Comparison of ENCODE assay signal across 14 cellular contexts in the genomic region with DNA sequence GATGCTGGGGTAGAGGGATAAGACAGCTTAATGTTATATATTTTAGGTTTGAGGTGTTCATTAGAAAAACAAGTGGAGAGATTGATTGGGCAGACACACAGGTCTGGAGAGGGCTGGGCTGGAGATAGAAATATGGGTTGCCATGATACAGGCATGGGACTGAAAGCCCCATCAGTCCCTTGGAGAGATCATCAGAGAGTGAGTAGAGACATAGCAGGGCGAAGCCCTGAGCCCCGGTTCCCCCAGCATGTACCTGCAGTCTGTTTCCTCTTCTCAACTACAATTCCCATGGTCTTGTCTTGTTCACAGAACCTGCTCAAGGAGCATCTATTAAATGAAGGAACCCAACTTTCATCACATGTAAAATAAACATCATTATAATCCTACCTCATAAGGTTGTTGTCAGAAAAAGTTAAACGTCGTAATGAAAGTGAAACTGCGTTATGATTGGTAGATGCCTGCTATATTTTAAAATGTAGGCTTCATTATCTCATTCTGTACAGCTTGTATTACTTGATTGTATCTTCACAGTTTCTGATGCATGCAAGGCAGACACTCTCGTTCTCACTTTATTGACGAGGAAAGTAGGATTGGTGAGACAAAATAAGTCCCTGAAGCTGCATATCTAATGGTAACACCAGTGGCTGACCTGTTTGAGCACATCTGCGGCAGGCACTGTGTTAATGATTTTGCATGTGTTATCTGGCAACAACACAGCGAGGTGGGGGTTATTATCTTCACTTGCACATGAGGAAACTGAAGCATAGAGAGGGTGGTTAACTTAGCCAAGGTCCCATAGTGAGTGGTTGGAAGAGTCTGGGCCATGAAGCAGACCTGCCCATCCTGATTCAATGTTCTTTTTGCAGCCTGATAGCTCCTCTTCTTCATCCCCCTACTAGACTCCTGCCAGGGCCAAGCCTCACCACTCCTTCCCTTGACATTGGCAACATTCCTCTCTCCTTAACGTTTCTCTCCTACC.
A peak's percentile ranks its signal among the peaks of the same experiment; 100 is the strongest.
DNase-seq lines count a peak whose midpoint lies in the region; ATAC-seq, FAIRE-seq and TF ChIP-seq lines count a peak whose summit lies in the region.
"Had no signal": no experiment of that assay in that cellular context is flagged by ENCODE, and none has a peak within 500 bp of the region (broad histone marks: within the 10 kb centered on the region; RNA-seq: fewer than 3 reads in every experiment).

No MANE protein-coding gene starts in this region.

- intact Hi-C loops in HepG2 (cut with micrococcal nuclease; ENCODE audit: unreplicated experiment) (loop anchor here (1.0 to 5.0 kb wide), 3 partner anchors 209 to 1274 kb away; no protein-coding TSS in a partner anchor), right lobe of liver (cut with DNase I) (loop anchor here (5.0 to 10.0 kb wide), 3 partner anchors 192 to 609 kb away; no protein-coding TSS in a partner anchor)

- no peak for TF ChIP-seq RAD21 in HepG2 (CRISPR knock-in tag; IDR thresholded peaks at IDR 0.05)

- H3K27me3 Mint-ChIP-seq in activated CD4-positive, alpha-beta T cell treated with anti-CD3 and anti-CD28 coated beads, Interleukin-2, amount 10 ng/mL, durations not matched to agents 7 days and 5 days: no peaks in the 10 kb centered on the region

- peak overlapping the region; percentile 63 for H3K4me2 ChIP-seq in HepG2 (ENCODE audit: low read depth, low read length)
- no peak overlapping the region for H3K4me2 ChIP-seq in fibroblast of lung (ENCODE audit: extremely low read depth, insufficient read depth, low read length)

- TF ChIP-seq CTCF in HepG2 (CRISPR knock-in tag; IDR thresholded peaks at IDR 0.05) (no peak), right lobe of liver (IDR thresholded peaks at IDR 0.05) (no peak), fibroblast of lung (conservative IDR thresholded peaks at IDR 0.05 in 1 of 2, IDR thresholded peaks at IDR 0.05 in 1 of 2; ENCODE audit: low read depth in 1 of 2, low read length in 2 of 2) (no peak)

- H3K27me3 ChIP-seq in HepG2 (ENCODE audit: control insufficient read depth in 1 of 2, insufficient read depth in 2 of 2, low read length in 2 of 2): no peaks in the 10 kb centered on the region
- no peaks in the 10 kb centered on the region for H3K27me3 ChIP-seq in right lobe of liver
- no peaks in the 10 kb centered on the region for H3K27me3 ChIP-seq in fibroblast of lung (ENCODE audit: control insufficient read depth, insufficient read depth, low read length)
- H3K27me3 ChIP-seq: ascending aorta had no signal

- H4K20me1 ChIP-seq in HepG2 (ENCODE audit: insufficient read depth, low read length) (no peaks in the 10 kb centered on the region), fibroblast of lung (ENCODE audit: control insufficient read depth, extremely low read depth, insufficient read depth, low read length) (no peaks in the 10 kb centered on the region)

- peak overlapping the region; percentile 94 for H3K27ac Mint-ChIP-seq in activated CD4-positive, alpha-beta T cell treated with anti-CD3 and anti-CD28 coated beads, Interleukin-2, amount 10 ng/mL, durations not matched to agents 7 days and 5 days

- H3K79me2 ChIP-seq in HepG2 (ENCODE audit: insufficient read depth, low read length) (no peaks in the 10 kb centered on the region), fibroblast of lung (ENCODE audit: control insufficient read depth, insufficient read depth, low read length) (no peaks in the 10 kb centered on the region)

- H3K4me3 ChIP-seq in HepG2 (replicated peaks in 1 of 3; ENCODE audit: insufficient read depth in 1 of 3, low read depth in 2 of 3, low read length in 3 of 3) (peak overlapping the region in 1 of 3 experiments; percentile 6; a peak in 1 of 6 replicates), right lobe of liver (no peak overlapping the region), fibroblast of lung (replicated peaks in 1 of 4; ENCODE audit: control extremely low read depth in 1 of 4, insufficient read depth in 1 of 4, low read depth in 3 of 4, low read length in 4 of 4) (no peak overlapping the region)

- CTCF ChIA-PET in HepG2 (lab: Yijun Ruan, JAX; ENCODE audit: low intra/inter-chr PET ratio, low total read pairs): interaction anchor here (0.8 to 2.7 kb wide), 3 partner anchors 552 to 611 kb away, joined by 3 to 35 read pairs (median 17); no protein-coding TSS in a partner anchor
- CTCF ChIA-PET in activated CD4-positive, alpha-beta T cell treated with anti-CD3 and anti-CD28 coated beads, Interleukin-2, amount 10 ng/mL, durations not matched to agents 7 days and 5 days (lab: Charles Lee): interaction anchor here (0.7 to 10.4 kb wide), 20 partner anchors 8 to 637 kb away, joined by 3 to 90 read pairs (median 6); partner anchors contain the start of genes CEP57, FAM76B, SESN3 and SRSF8

- H3K9ac ChIP-seq in HepG2 (ENCODE audit: insufficient read depth, low read depth, low read length) (no peak overlapping the region; the same call in 1 of the 2 replicates), fibroblast of lung (ENCODE audit: insufficient read depth, low read length) (no peak overlapping the region)

- H3K4me1 ChIP-seq in HepG2 (ENCODE audit: insufficient read depth, low read length): peaks cover 31% of the 10 kb centered on the region
- H3K4me1 ChIP-seq in right lobe of liver: peaks cover 0 to 6% (median 0%) of the 10 kb centered on the region in 4 donors
- H3K4me1 ChIP-seq in fibroblast of lung (ENCODE audit: control insufficient read depth, extremely low read depth, insufficient read depth, low read length): peaks cover 4% of the 10 kb centered on the region

- no peaks in the 10 kb centered on the region for H3K36me3 ChIP-seq in HepG2 (replicated peaks in 1 of 2; ENCODE audit: control insufficient read depth in 1 of 2, insufficient read depth in 2 of 2, low read length in 2 of 2)
- H3K36me3 ChIP-seq in right lobe of liver: no peaks in the 10 kb centered on the region
- no peaks in the 10 kb centered on the region for H3K36me3 ChIP-seq in fibroblast of lung (ENCODE audit: control insufficient read depth, insufficient read depth, low read length)
- H3K36me3 ChIP-seq: ascending aorta had no signal

- H3K36me3 Mint-ChIP-seq in activated CD4-positive, alpha-beta T cell treated with anti-CD3 and anti-CD28 coated beads, Interleukin-2, amount 10 ng/mL, durations not matched to agents 7 days and 5 days (ENCODE audit: low read depth): peaks cover under 1% of the 10 kb centered on the region

- POLR2A ChIA-PET in HepG2 (lab: Yijun Ruan, JAX): no interaction called here
- POLR2A ChIA-PET in activated CD4-positive, alpha-beta T cell treated with anti-CD3 and anti-CD28 coated beads, Interleukin-2, amount 10 ng/mL, durations not matched to agents 7 days and 5 days (lab: Charles Lee): interaction anchor here (1.0 kb wide), 1 partner anchor 552 kb away, joined by 3 read pairs; no protein-coding TSS in a partner anchor

- no peaks in the 10 kb centered on the region for H3K9me3 ChIP-seq in HepG2 (ENCODE audit: low read length)
- no peaks in the 10 kb centered on the region for H3K9me3 ChIP-seq in right lobe of liver
- no peaks in the 10 kb centered on the region for H3K9me3 ChIP-seq in fibroblast of lung (ENCODE audit: control insufficient read depth, insufficient read depth, low read depth, low read length)
- H3K9me3 ChIP-seq: ascending aorta had no signal

- DNase-seq in HepG2 (ENCODE audit: low spot score) (no peak), right lobe of liver (no peak), fibroblast of lung (ENCODE audit: low read depth in 2 of 2) (no peak), urothelium cell line (ENCODE audit: low spot score) (no peak), islet precursor cell (no peak)
- DNase-seq in activated CD4-positive, alpha-beta T cell treated with anti-CD3 and anti-CD28 coated beads, Interleukin-2, amount 10 ng/mL, durations not matched to agents 7 days and 5 days: peak; percentile 39
- DNase-seq: AML-193, hypothalamus, NCI-H146, posterior cingulate gyrus, substantia nigra had no signal

- 18% methylated on average over 10 of the region's 10 CpGs for WGBS in HepG2 (ENCODE audit: low lambda C conversion rate)
- WGBS in right lobe of liver (ENCODE audit: insufficient coverage, low coverage, low lambda C conversion rate, missing lambda C conversion rate): 30% methylated on average over 9 of the region's 10 CpGs

- ATAC-seq in HepG2 (no peak), right lobe of liver (no peak), GM18858 (IDR thresholded peaks at IDR 0.05; ENCODE audit: unreplicated experiment) (no peak), GM21717 (IDR thresholded peaks at IDR 0.05; ENCODE audit: unreplicated experiment) (no peak)

- H3K27ac ChIP-seq in HepG2 (ENCODE audit: extremely low read length, insufficient read depth, low read length): no peak overlapping the region
- peak overlapping the region in 1 of 3 donors; percentile 12 for H3K27ac ChIP-seq in right lobe of liver
- no peak overlapping the region for H3K27ac ChIP-seq in fibroblast of lung (ENCODE audit: insufficient read depth, low read length)
- H3K27ac ChIP-seq: ascending aorta had no signal

- H3K4me1 Mint-ChIP-seq in activated CD4-positive, alpha-beta T cell treated with anti-CD3 and anti-CD28 coated beads, Interleukin-2, amount 10 ng/mL, durations not matched to agents 7 days and 5 days: peaks cover 48% of the 10 kb centered on the region

- H3K4me3 Mint-ChIP-seq in activated CD4-positive, alpha-beta T cell treated with anti-CD3 and anti-CD28 coated beads, Interleukin-2, amount 10 ng/mL, durations not matched to agents 7 days and 5 days: peak overlapping the region; percentile 83

- TF ChIP-seq EP300 in HepG2 (IDR thresholded peaks at IDR 0.05; ENCODE audit: low read depth in 2 of 2, low read length in 2 of 2): no peak
- no peak for TF ChIP-seq EP300 in HepG2 (CRISPR knock-in tag; IDR thresholded peaks at IDR 0.05; ENCODE audit: borderline replicate concordance)

- TF ChIP-seq POLR2A in HepG2 (IDR thresholded peaks at IDR 0.05; ENCODE audit: insufficient read depth in 1 of 2, low read depth in 2 of 2, low read length in 2 of 2) (no peak), right lobe of liver (IDR thresholded peaks at IDR 0.05) (no peak)

- H2AFZ ChIP-seq in HepG2 (ENCODE audit: low read length) (peak overlapping the region; percentile 55), fibroblast of lung (ENCODE audit: low read length) (peak overlapping the region; percentile 10)

- BruUV-seq in HepG2 (replicated peaks; lab: Mats Ljungman, UMichigan): no TSS peak

- FAIRE-seq in HepG2 (lab: Jason Lieb, UNC) (no peak), urothelium cell line (lab: Jason Lieb, UNC) (peak; percentile 23)

- in situ Hi-C loops in HepG2 (cut with HindIII; ENCODE audit: extremely low pct_ligation_motif_present, low pct_unique_long_range_greater_than_20kb): loop anchor here (5.0 to 10.0 kb wide), 3 partner anchors 212 to 614 kb away; no protein-coding TSS in a partner anchor

- no peaks in the 10 kb centered on the region for H3K9me3 Mint-ChIP-seq in activated CD4-positive, alpha-beta T cell treated with anti-CD3 and anti-CD28 coated beads, Interleukin-2, amount 10 ng/mL, durations not matched to agents 7 days and 5 days

TF ChIP-seq in HepG2, 621 proteins besides CTCF, POLR2A, EP300 and RAD21 (continues in another document):
- no peak for TF ChIP-seq JDP2 (CRISPR knock-in tag; IDR thresholded peaks at IDR 0.05; ENCODE audit: borderline replicate concordance)
- no peak for TF ChIP-seq ZNF652 (CRISPR knock-in tag; IDR thresholded peaks at IDR 0.05; ENCODE audit: borderline replicate concordance, low read depth)
